ENCODE assay signal across 10 cellular contexts in genomic region chr3:142029052-142029642, GRCh38.
DNase-seq lines count a peak whose midpoint lies in the region; ATAC-seq, FAIRE-seq and TF ChIP-seq lines count a peak whose summit lies in the region.
"Had no signal": no experiment of that assay in that cellular context is flagged by ENCODE, and none has a peak within 500 bp of the region (broad histone marks: within the 10 kb centered on the region; RNA-seq: fewer than 3 reads in every experiment).

No MANE protein-coding gene starts in this region.

- no peaks in the 10 kb centered on the region for H3K9me3 Mint-ChIP-seq in activated CD4-positive, alpha-beta memory T cell treated with anti-CD3 and anti-CD28 coated beads for 36 hours
- H3K9me3 Mint-ChIP-seq: activated T-helper 2 cell treated with anti-CD3 and anti-CD28 coated beads, Interferon-gamma antibody, Interleukin-2, Interleukin-4, amounts not matched to agents 10 μg/mL and 5 μg/mL and 100 μg/mL, durations not matched to agents 14 hours and 24 hours and 36 hours had no signal

- TF ChIP-seq CTCF in bronchial epithelial cell (IDR thresholded peaks at IDR 0.05; ENCODE audit: insufficient read depth, low read length, severe bottlenecking) (no peak), gastrocnemius medialis (IDR thresholded peaks at IDR 0.05 in 4 of 5, conservative IDR thresholded peaks at IDR 0.05 in 1 of 5) (no peak)

- H3K4me3 Mint-ChIP-seq in activated CD4-positive, alpha-beta memory T cell treated with anti-CD3 and anti-CD28 coated beads for 36 hours, result no peak overlapping the region

- peaks cover 17% of the 10 kb centered on the region for H3K4me1 Mint-ChIP-seq in activated CD4-positive, alpha-beta memory T cell treated with anti-CD3 and anti-CD28 coated beads for 36 hours (ENCODE audit: low read depth)

- FAIRE-seq in GM19239 (lab: Jason Lieb, UNC), result peak; percentile 73
- FAIRE-seq in bronchial epithelial cell (lab: Jason Lieb, UNC), result no peak
- FAIRE-seq: urothelium cell line had no signal

- intact Hi-C loops in gastrocnemius medialis (cut with DNase I; ENCODE audit: low total_unique reads), result no loop called here
- intact Hi-C loops in activated CD4-positive, alpha-beta memory T cell treated with anti-CD3 and anti-CD28 coated beads for 36 hours (cut with micrococcal nuclease), result loop anchor here (5.0 to 10.0 kb wide), 2 partner anchors 64 to 118 kb away; partner anchors contain the start of gene TFDP2

- DNase-seq in GM19239 (ENCODE audit: insufficient read length, low spot score) (no peak), bronchial epithelial cell (ENCODE audit: low read depth) (peak; percentile 28), gastrocnemius medialis (no peak), GM03348 (ENCODE audit: low spot score) (no peak), glomerular visceral epithelial cell (ENCODE audit: extremely low spot score) (no peak), amygdala (lab: John Stamatoyannopoulos, UW) (no peak)
- DNase-seq in activated CD4-positive, alpha-beta memory T cell treated with anti-CD3 and anti-CD28 coated beads for 36 hours, result no peak

- H3K9me3 ChIP-seq in gastrocnemius medialis, result no peaks in the 10 kb centered on the region

- H3K4me3 ChIP-seq in bronchial epithelial cell (ENCODE audit: low read depth, low read length), result no peak overlapping the region
- peak overlapping the region in 1 of 4 donors; percentile 56 for H3K4me3 ChIP-seq in gastrocnemius medialis

- in situ Hi-C loops in gastrocnemius medialis (cut with MboI; ENCODE audit: low sequenced_read_pairs in 4 of 4), result no loop called here

- POLR2A ChIA-PET in activated CD4-positive, alpha-beta memory T cell treated with anti-CD3 and anti-CD28 coated beads for 36 hours (lab: Charles Lee), result no interaction called here

- H3K4me1 ChIP-seq in gastrocnemius medialis, result peaks cover 14% of the 10 kb centered on the region in 2 donors

- ATAC-seq in HG03095 (IDR thresholded peaks at IDR 0.05; ENCODE audit: unreplicated experiment), result peak; percentile 45
- ATAC-seq in gastrocnemius medialis, result no peak

- CTCF ChIA-PET in activated CD4-positive, alpha-beta memory T cell treated with anti-CD3 and anti-CD28 coated beads for 36 hours (lab: Charles Lee), result interaction anchor here (0.7 kb wide), 1 partner anchor 64 kb away, joined by 3 read pairs; no protein-coding TSS in a partner anchor

- H3K27me3 ChIP-seq in bronchial epithelial cell (ENCODE audit: control insufficient read depth, insufficient read depth, low read length) (no peaks in the 10 kb centered on the region), gastrocnemius medialis (no peaks in the 10 kb centered on the region)

- peak overlapping the region; percentile 60 to 76 (median 68) for H3K27ac ChIP-seq in gastrocnemius medialis

- H3K27ac Mint-ChIP-seq in activated CD4-positive, alpha-beta memory T cell treated with anti-CD3 and anti-CD28 coated beads for 36 hours, result no peak overlapping the region

- H3K36me3 ChIP-seq in bronchial epithelial cell (ENCODE audit: control insufficient read depth, insufficient read depth, low read length) (no peaks in the 10 kb centered on the region), gastrocnemius medialis (no peaks in the 10 kb centered on the region)

- H3K36me3 Mint-ChIP-seq in activated CD4-positive, alpha-beta memory T cell treated with anti-CD3 and anti-CD28 coated beads for 36 hours, result no peaks in the 10 kb centered on the region

- H3K27me3 Mint-ChIP-seq in activated CD4-positive, alpha-beta memory T cell treated with anti-CD3 and anti-CD28 coated beads for 36 hours, result no peaks in the 10 kb centered on the region

- no peak for TF ChIP-seq POLR2A in gastrocnemius medialis (IDR thresholded peaks at IDR 0.05)
